9 cellular contexts compared by ENCODE assay signal in genomic region chr4:39750216-39750615, GRCh38.
"Had no signal": no experiment of that assay in that cellular context is flagged by ENCODE, and none has a peak within 500 bp of the region (broad histone marks: within the 10 kb centered on the region; RNA-seq: fewer than 3 reads in every experiment).

No MANE protein-coding gene starts in this region.

- H2AFZ ChIP-seq: GM23248 had no signal

- H3K27ac ChIP-seq: GM23248 had no signal

- H3K4me3 ChIP-seq: GM23248, HAP-1, K562 had no signal

- DNase-seq: GM23248, GOT3, H7, HFFc6, IMR-90 had no signal

- H3K4me1 ChIP-seq: HAP-1 had no signal

- H3K9me3 ChIP-seq: HAP-1 had no signal

- FAIRE-seq: HTR-8/SVneo, K562 had no signal

- ATAC-seq: HCT116, K562 had no signal
